In genomic region chr3:184687363-184688049, GRCh38 we compare ENCODE assay signal across 12 cellular contexts. TPM values are rescaled to one million over a fixed set of nuclear protein-coding genes. Genes with fewer than 3 reads are reported as not detected.
A peak's percentile ranks its signal among the peaks of the same experiment; 100 is the strongest.
DNase-seq lines count a peak whose midpoint lies in the region; ATAC-seq, FAIRE-seq and TF ChIP-seq lines count a peak whose summit lies in the region.
"Had no signal": no experiment of that assay in that cellular context is flagged by ENCODE, and none has a peak within 500 bp of the region (broad histone marks: within the 10 kb centered on the region; RNA-seq: fewer than 3 reads in every experiment).

No MANE protein-coding gene starts in this region.

- ATAC-seq in activated CD8-positive, alpha-beta T cell treated with anti-CD3 and anti-CD28 coated beads, Interleukin-2, amount 10 ng/mL, durations not matched to agents 7 days and 5 days: peak; percentile 53
- peak; percentile 14 for ATAC-seq in left lung

- H3K4me1 ChIP-seq in left lung: peaks cover 14 to 25% of the 10 kb centered on the region in 2 donors
- H3K4me1 ChIP-seq in small intestine (ENCODE audit: control insufficient read depth in 2 of 2, insufficient read depth in 1 of 2, low read depth in 1 of 2, low read length in 1 of 2): peaks cover 0 to 11% of the 10 kb centered on the region in 2 donors

- intact Hi-C loops in left lung (cut with DNase I): no loop called here

- H3K36me3 ChIP-seq in left lung (no peaks in the 10 kb centered on the region), small intestine (ENCODE audit: control insufficient read depth in 2 of 2, insufficient read depth in 2 of 2, low read length in 2 of 2) (no peaks in the 10 kb centered on the region)
- H3K36me3 ChIP-seq: cardiac muscle cell had no signal

- H3K36me3 Mint-ChIP-seq in IgD-negative memory B cell: no peaks in the 10 kb centered on the region
- no peaks in the 10 kb centered on the region for H3K36me3 Mint-ChIP-seq in activated CD8-positive, alpha-beta T cell treated with anti-CD3 and anti-CD28 coated beads, Interleukin-2, amount 10 ng/mL, durations not matched to agents 7 days and 5 days (ENCODE audit: low read depth)

- POLR2A ChIA-PET in activated CD8-positive, alpha-beta T cell treated with anti-CD3 and anti-CD28 coated beads, Interleukin-2, amount 10 ng/mL, durations not matched to agents 7 days and 5 days (lab: Charles Lee): no interaction called here

- H3K27me3 Mint-ChIP-seq in IgD-negative memory B cell: peaks cover 2% of the 10 kb centered on the region
- peaks cover 12% of the 10 kb centered on the region for H3K27me3 Mint-ChIP-seq in activated CD8-positive, alpha-beta T cell treated with anti-CD3 and anti-CD28 coated beads, Interleukin-2, amount 10 ng/mL, durations not matched to agents 7 days and 5 days (ENCODE audit: low read depth)

- H3K27ac Mint-ChIP-seq in IgD-negative memory B cell: peak overlapping the region in 2 of 3 donors; percentile 7 to 22
- peak overlapping the region; percentile 44 for H3K27ac Mint-ChIP-seq in activated CD8-positive, alpha-beta T cell treated with anti-CD3 and anti-CD28 coated beads, Interleukin-2, amount 10 ng/mL, durations not matched to agents 7 days and 5 days

- 45 to 74% (median 58%) methylated on average over 17 to 18 of the region's 18 CpGs for WGBS in small intestine, 3 donors

- no peaks in the 10 kb centered on the region for H3K27me3 ChIP-seq in left lung
- H3K27me3 ChIP-seq in small intestine (ENCODE audit: control insufficient read depth in 2 of 2, insufficient read depth in 2 of 2, low read length in 2 of 2): no peaks in the 10 kb centered on the region
- H3K27me3 ChIP-seq: cardiac muscle cell had no signal

- H3K27ac ChIP-seq in left lung (no peak overlapping the region), small intestine (ENCODE audit: low read depth in 1 of 2, low read length in 1 of 2) (no peak overlapping the region)
- H3K27ac ChIP-seq: cardiac muscle cell had no signal

- peak overlapping the region in 1 of 4 donors; percentile 77 for H3K4me3 Mint-ChIP-seq in IgD-negative memory B cell
- H3K4me3 Mint-ChIP-seq in activated CD8-positive, alpha-beta T cell treated with anti-CD3 and anti-CD28 coated beads, Interleukin-2, amount 10 ng/mL, durations not matched to agents 7 days and 5 days: no peak overlapping the region

- CTCF ChIA-PET in activated CD8-positive, alpha-beta T cell treated with anti-CD3 and anti-CD28 coated beads, Interleukin-2, amount 10 ng/mL, durations not matched to agents 7 days and 5 days (lab: Charles Lee): no interaction called here

- H3K4me1 Mint-ChIP-seq in IgD-negative memory B cell: peaks cover 19 to 37% (median 23%) of the 10 kb centered on the region in 3 donors
- H3K4me1 Mint-ChIP-seq in activated CD8-positive, alpha-beta T cell treated with anti-CD3 and anti-CD28 coated beads, Interleukin-2, amount 10 ng/mL, durations not matched to agents 7 days and 5 days (ENCODE audit: low read depth): peaks cover 14% of the 10 kb centered on the region

- no peak for TF ChIP-seq CTCF in left lung (IDR thresholded peaks at IDR 0.05)

- FAIRE-seq in small intestine (lab: Jason Lieb, UNC): no peak
- FAIRE-seq in HTR-8/SVneo (lab: Jason Lieb, UNC): no peak

- DNase-seq in activated CD8-positive, alpha-beta T cell treated with anti-CD3 and anti-CD28 coated beads, Interleukin-2, amount 10 ng/mL, durations not matched to agents 7 days and 5 days: peak; percentile 34
- DNase-seq in left lung: no peak
- DNase-seq in small intestine: peak; percentile 5
- no peak for DNase-seq in SW480 (ENCODE audit: low spot score)
- no peak for DNase-seq in kidney tubule cell (ENCODE audit: low spot score)
- DNase-seq in HTR-8/SVneo (ENCODE audit: insufficient read length, low spot score): no peak
- no peak for DNase-seq in activated naive CD4-positive, alpha-beta T cell (lab: John Stamatoyannopoulos, UW)
- DNase-seq: activated T-cell treated with anti-CD3 and anti-CD28 coated beads for 4 hours, Calu3, NCI-H526 treated with DMSO at 0.1 percent for 48 hours had no signal

- H3K9me3 Mint-ChIP-seq in IgD-negative memory B cell: no peaks in the 10 kb centered on the region
- no peaks in the 10 kb centered on the region for H3K9me3 Mint-ChIP-seq in activated CD8-positive, alpha-beta T cell treated with anti-CD3 and anti-CD28 coated beads, Interleukin-2, amount 10 ng/mL, durations not matched to agents 7 days and 5 days (ENCODE audit: insufficient read depth)

- H3K4me3 ChIP-seq in left lung (no peak overlapping the region), small intestine (ENCODE audit: low read depth in 1 of 2, low read length in 2 of 2) (no peak overlapping the region)
- H3K4me3 ChIP-seq: cardiac muscle cell had no signal

- H3K9me3 ChIP-seq in left lung (no peaks in the 10 kb centered on the region), small intestine (ENCODE audit: control insufficient read depth, low read depth) (no peaks in the 10 kb centered on the region)

RNA-seq across cellular contexts. Expression of gene MAGEF1, which starts 24.4 kb away (rescaled TPM):
- polyA plus RNA-seq in IgD-negative memory B cell: 20.0 TPM
- 1 to 10 TPM; 2.0 to 2.1 TPM for total RNA-seq in activated CD8-positive, alpha-beta T cell treated with anti-CD3 and anti-CD28 coated beads, Interleukin-2, amount 10 ng/mL, durations not matched to agents 7 days and 5 days
- total RNA-seq in left lung: 10 to 100 TPM; 27.8 to 34.8 TPM
- polyA plus RNA-seq in small intestine: 10 to 100 TPM; 15.7 to 40.3 (median 19.5) TPM

Comparison
In these comparisons a context has a peak if more than half of its experiments do, and no peak if none do; other contexts are left out.
1. DNase-seq: peak in activated CD8-positive, alpha-beta T cell treated with anti-CD3 and anti-CD28 coated beads, Interleukin-2, amount 10 ng/mL, durations not matched to agents 7 days and 5 days (single experiment) and small intestine (single experiment); none in left lung (0 of 2), SW480 (single experiment), kidney tubule cell (single experiment), HTR-8/SVneo (single experiment) and activated naive CD4-positive, alpha-beta T cell (0 of 4).
2. RNA of gene MAGEF1, which starts 24.4 kb away (total RNA-seq): 27.8 to 34.8 TPM in left lung; 2.0 to 2.1 TPM in activated CD8-positive, alpha-beta T cell treated with anti-CD3 and anti-CD28 coated beads, Interleukin-2, amount 10 ng/mL, durations not matched to agents 7 days and 5 days; every median in the first group is over 4 times any median in the second.